8 cellular contexts compared by ENCODE assay signal in the genomic region with DNA sequence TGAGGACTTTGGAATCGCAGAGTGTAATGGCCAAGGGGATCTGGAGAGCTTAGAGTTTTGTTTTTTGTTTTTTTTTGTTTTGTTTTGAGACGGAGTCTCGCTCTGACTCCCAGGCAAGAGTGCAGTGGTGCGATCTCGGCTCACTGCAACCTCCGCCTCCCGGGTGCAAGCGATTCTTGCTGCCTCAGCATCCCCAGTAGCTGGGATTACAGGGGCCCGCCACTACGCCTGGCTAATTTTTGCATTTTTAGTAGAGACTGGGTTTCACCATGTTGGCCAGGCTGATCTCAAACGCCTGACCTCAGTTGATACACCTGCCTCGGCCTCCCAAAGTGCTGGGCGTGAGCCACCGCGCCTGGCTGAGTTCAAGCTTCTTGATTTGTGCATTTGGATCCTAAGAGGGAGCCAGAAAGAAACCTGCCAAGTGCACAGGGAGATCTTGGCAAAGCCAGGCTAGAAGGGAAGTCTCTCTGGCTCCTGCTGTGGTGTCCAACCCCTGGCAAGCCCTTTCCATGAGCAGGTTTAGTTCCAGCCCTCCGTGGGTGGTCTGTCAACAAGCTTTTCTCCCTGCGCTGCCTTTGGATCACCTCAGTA. TPM values are rescaled to one million over a fixed set of nuclear protein-coding genes. Genes with fewer than 3 reads are reported as not detected.
DNase-seq lines count a peak whose midpoint lies in the region; ATAC-seq lines count a peak whose summit lies in the region.

No MANE protein-coding gene starts in this region.

- H3K27me3 ChIP-seq in CD8-positive, alpha-beta memory T cell (ENCODE audit: insufficient read depth, low read length, poor library complexity, severe bottlenecking): peaks cover 3% of the 10 kb centered on the region
- no peaks in the 10 kb centered on the region for H3K27me3 ChIP-seq in right cardiac atrium (ENCODE audit: control insufficient read depth, insufficient read depth)

- 34% methylated on average over 17 of the region's 17 CpGs for WGBS in right cardiac atrium

- intact Hi-C loops in right cardiac atrium (cut with DNase I): no loop called here

- no peak overlapping the region for H3K4me3 ChIP-seq in CD8-positive, alpha-beta memory T cell (ENCODE audit: low read length)
- H3K4me3 ChIP-seq in right cardiac atrium (ENCODE audit: low read length): peak overlapping the region; percentile 61

- peaks cover 8 to 9% (median 8%) of the 10 kb centered on the region in 3 donors for H3K4me1 Mint-ChIP-seq in CD8-positive, alpha-beta memory T cell
- H3K4me1 Mint-ChIP-seq in T-helper 17 cell: peaks cover 7% of the 10 kb centered on the region

- peaks cover 3 to 18% (median 7%) of the 10 kb centered on the region in 3 donors for H3K36me3 Mint-ChIP-seq in CD8-positive, alpha-beta memory T cell
- peaks cover 15% of the 10 kb centered on the region for H3K36me3 Mint-ChIP-seq in T-helper 17 cell (ENCODE audit: low read depth)

- no peaks in the 10 kb centered on the region for H3K9me3 ChIP-seq in CD8-positive, alpha-beta memory T cell (ENCODE audit: low read length)
- peaks cover 5% of the 10 kb centered on the region for H3K9me3 ChIP-seq in T-helper 17 cell (ENCODE audit: control insufficient read depth, low read length, poor library complexity, severe bottlenecking)
- H3K9me3 ChIP-seq in right cardiac atrium (ENCODE audit: control insufficient read depth, low read length): no peaks in the 10 kb centered on the region

- peaks cover 19 to 40% of the 10 kb centered on the region in 2 donors for H3K27me3 Mint-ChIP-seq in CD8-positive, alpha-beta memory T cell
- peaks cover 40% of the 10 kb centered on the region for H3K27me3 Mint-ChIP-seq in T-helper 17 cell

- no peaks in the 10 kb centered on the region for H3K36me3 ChIP-seq in CD8-positive, alpha-beta memory T cell (ENCODE audit: insufficient read depth, low read length)

- H3K27ac ChIP-seq in CD8-positive, alpha-beta memory T cell (ENCODE audit: low read depth, low read length): no peak overlapping the region
- H3K27ac ChIP-seq in right cardiac atrium (ENCODE audit: low read length): no peak overlapping the region

- peak overlapping the region in 1 of 8 donors; percentile 50 for H3K27ac Mint-ChIP-seq in CD8-positive, alpha-beta memory T cell
- H3K27ac Mint-ChIP-seq in T-helper 17 cell: no peak overlapping the region

- POLR2A ChIA-PET in CD8-positive, alpha-beta memory T cell (lab: Charles Lee): no interaction called here

- peak overlapping the region in 5 of 7 donors; percentile 38 to 81 (median 66) for H3K4me3 Mint-ChIP-seq in CD8-positive, alpha-beta memory T cell
- H3K4me3 Mint-ChIP-seq in T-helper 17 cell: peak overlapping the region; percentile 42

- peaks cover 5 to 18% (median 9%) of the 10 kb centered on the region in 5 donors for H3K9me3 Mint-ChIP-seq in CD8-positive, alpha-beta memory T cell

- ATAC-seq in T-helper 17 cell (no peak), right cardiac atrium (peak; percentile 27 to 53), GM18861 (IDR thresholded peaks at IDR 0.05; ENCODE audit: unreplicated experiment) (no peak), GM19452 (IDR thresholded peaks at IDR 0.05; ENCODE audit: unreplicated experiment) (no peak)

- H3K4me1 ChIP-seq in CD8-positive, alpha-beta memory T cell (ENCODE audit: insufficient read depth, low read length): no peaks in the 10 kb centered on the region
- H3K4me1 ChIP-seq in right cardiac atrium (ENCODE audit: control insufficient read depth, insufficient read depth, low read length): peaks cover 5% of the 10 kb centered on the region

- DNase-seq in CD8-positive, alpha-beta memory T cell: no peak
- DNase-seq in T-helper 17 cell: no peak
- peak in 1 of 3 donors; percentile 73 for DNase-seq in right cardiac atrium
- peak; percentile 66 for DNase-seq in pons (ENCODE audit: low spot score)
- no peak for DNase-seq in central memory CD4-positive, alpha-beta T cell
- no peak for DNase-seq in NOMO-1 treated with DMSO at 0.1 percent for 48 hours (lab: John Stamatoyannopoulos, UW; ENCODE audit: unreplicated experiment)

- CTCF ChIA-PET in CD8-positive, alpha-beta memory T cell (lab: Charles Lee): no interaction called here

RNA-seq across cellular contexts. Expression of a gene that starts 0.9 kb away (rescaled TPM):
- 1 to 10 TPM; 4.5 to 5.1 TPM for total RNA-seq in CD8-positive, alpha-beta memory T cell
- 1.3 TPM for polyA plus RNA-seq in CD8-positive, alpha-beta memory T cell
- 1 to 10 TPM; 6.5 to 9.4 TPM for total RNA-seq in T-helper 17 cell
- total RNA-seq in right cardiac atrium: 10 to 100 TPM in 3 of 4 donors, 1 to 10 TPM in 1; 4.8 to 17.2 (median 14.7) TPM
- 10.4 TPM for polyA plus RNA-seq in right cardiac atrium

RNA-seq across cellular contexts. Expression of a gene that starts 54.4 kb away (rescaled TPM):
- 10 to 100 TPM; 29.5 to 32.4 TPM for total RNA-seq in CD8-positive, alpha-beta memory T cell
- 14.5 TPM for polyA plus RNA-seq in CD8-positive, alpha-beta memory T cell
- total RNA-seq in T-helper 17 cell (10 to 100 TPM; 30.5 to 40.0 TPM), right cardiac atrium (10 to 100 TPM; 12.6 to 18.7 (median 13.7) TPM)
- polyA plus RNA-seq in right cardiac atrium: 10.6 TPM

Comparison
In these comparisons a context has a peak if more than half of its experiments do, and no peak if none do; other contexts are left out.
1. ATAC-seq: peak in right cardiac atrium (2 of 2); none in T-helper 17 cell (single experiment), GM18861 (single experiment) and GM19452 (single experiment).